In genomic region chr5:179131321-179131835, GRCh38 we compare ENCODE assay signal across 22 cellular contexts.
A peak's percentile ranks its signal among the peaks of the same experiment; 100 is the strongest.
DNase-seq lines count a peak whose midpoint lies in the region; ATAC-seq and TF ChIP-seq lines count a peak whose summit lies in the region.
"Had no signal": no experiment of that assay in that cellular context is flagged by ENCODE, and none has a peak within 500 bp of the region (broad histone marks: within the 10 kb centered on the region; RNA-seq: fewer than 3 reads in every experiment).

No MANE protein-coding gene starts in this region.

- no peaks in the 10 kb centered on the region for H3K79me2 ChIP-seq in osteoblast (ENCODE audit: insufficient read depth, low read length)

- H3K4me1 Mint-ChIP-seq in CD14-positive monocyte (no peaks in the 10 kb centered on the region), chondrocyte (ENCODE audit: low read depth) (no peaks in the 10 kb centered on the region)
- no peaks in the 10 kb centered on the region for H3K4me1 Mint-ChIP-seq in stimulated activated naive B cell treated with anti-CD40 and anti-IgM and Interleukin-4, amounts not matched to agents 10 μg/mL and 1 μg/mL and 100 μg/mL, for 72 hours
- H3K4me1 Mint-ChIP-seq: B cell; CD8-positive, alpha-beta memory T cell had no signal

- H3K4me3 Mint-ChIP-seq in CD14-positive monocyte (no peak overlapping the region), chondrocyte (ENCODE audit: unreplicated experiment) (no peak overlapping the region)
- H3K4me3 Mint-ChIP-seq in stimulated activated naive B cell treated with anti-CD40 and anti-IgM and Interleukin-4, amounts not matched to agents 10 μg/mL and 1 μg/mL and 100 μg/mL, for 72 hours: no peak overlapping the region
- H3K4me3 Mint-ChIP-seq: B cell; CD4-positive, alpha-beta T cell; CD8-positive, alpha-beta memory T cell had no signal

- no peaks in the 10 kb centered on the region for H3K27me3 ChIP-seq in osteoblast (ENCODE audit: insufficient read depth, low read length)
- H3K27me3 ChIP-seq: BLaER1 had no signal

- peaks cover 0 to 2% (median 2%) of the 10 kb centered on the region in 3 donors for H3K27me3 Mint-ChIP-seq in CD14-positive monocyte (ENCODE audit: low read depth in 3 of 3)
- no peaks in the 10 kb centered on the region for H3K27me3 Mint-ChIP-seq in chondrocyte (ENCODE audit: low read depth)
- peaks cover 0 to 6% of the 10 kb centered on the region in 2 donors for H3K27me3 Mint-ChIP-seq in stimulated activated naive B cell treated with anti-CD40 and anti-IgM and Interleukin-4, amounts not matched to agents 10 μg/mL and 1 μg/mL and 100 μg/mL, for 72 hours
- H3K27me3 Mint-ChIP-seq: B cell; CD4-positive, alpha-beta T cell had no signal

- no peak overlapping the region for H2AFZ ChIP-seq in osteoblast (ENCODE audit: low read length)
- H2AFZ ChIP-seq: GM23248 had no signal

- no peak overlapping the region for H3K27ac ChIP-seq in osteoblast (ENCODE audit: low read depth, low read length)
- H3K27ac ChIP-seq: 22Rv1, BLaER1, C4-2B, GM23248 had no signal

- H4K20me1 ChIP-seq in osteoblast (ENCODE audit: insufficient read depth, low read length): peaks cover 4% of the 10 kb centered on the region
- H4K20me1 ChIP-seq: BLaER1 had no signal

- TF ChIP-seq CTCF in CD14-positive monocyte (IDR thresholded peaks at IDR 0.05) (no peak), chondrocyte (IDR thresholded peaks at IDR 0.05) (no peak), osteoblast (IDR thresholded peaks at IDR 0.05; ENCODE audit: extremely low read depth, low read depth, low read length) (no peak)

- H3K4me1 ChIP-seq in osteoblast (ENCODE audit: insufficient read depth, low read length): no peaks in the 10 kb centered on the region
- H3K4me1 ChIP-seq: BLaER1 had no signal

- no peaks in the 10 kb centered on the region for H3K9me3 ChIP-seq in osteoblast (ENCODE audit: low read depth, low read length)
- H3K9me3 ChIP-seq: BLaER1 had no signal

- H3K27ac Mint-ChIP-seq in CD14-positive monocyte (no peak overlapping the region), chondrocyte (ENCODE audit: unreplicated experiment) (no peak overlapping the region)
- H3K27ac Mint-ChIP-seq in stimulated activated naive B cell treated with anti-CD40 and anti-IgM and Interleukin-4, amounts not matched to agents 10 μg/mL and 1 μg/mL and 100 μg/mL, for 72 hours: no peak overlapping the region
- H3K27ac Mint-ChIP-seq: B cell; CD4-positive, alpha-beta T cell; CD8-positive, alpha-beta memory T cell had no signal

- H3K9me3 Mint-ChIP-seq in CD14-positive monocyte (peaks cover 23 to 68% (median 55%) of the 10 kb centered on the region in 7 donors), chondrocyte (ENCODE audit: low read depth) (peaks cover 4% of the 10 kb centered on the region)
- peaks cover 0 to 5% of the 10 kb centered on the region in 2 donors for H3K9me3 Mint-ChIP-seq in stimulated activated naive B cell treated with anti-CD40 and anti-IgM and Interleukin-4, amounts not matched to agents 10 μg/mL and 1 μg/mL and 100 μg/mL, for 72 hours
- H3K9me3 Mint-ChIP-seq: CD4-positive, alpha-beta T cell had no signal

- H3K4me3 ChIP-seq in osteoblast (ENCODE audit: insufficient read depth, low read length): no peak overlapping the region
- H3K4me3 ChIP-seq: BLaER1, GM12878, GM23248 had no signal

- intact Hi-C loops in CD14-positive monocyte (cut with micrococcal nuclease) (no loop called here), head of caudate nucleus (cut with DNase I) (no loop called here)

- H3K4me2 ChIP-seq in osteoblast (ENCODE audit: insufficient read depth, low read length): no peak overlapping the region
- H3K4me2 ChIP-seq: BLaER1 had no signal

- peak; percentile 8 for DNase-seq in activated effector memory CD4-positive, alpha-beta T cell treated with anti-CD3 and anti-CD28 coated beads, Interleukin-2, amount 50 U/mL, for 16 hours
- no peak for DNase-seq in activated effector memory CD4-positive, alpha-beta T cell treated with Interleukin-2 at 50 U/mL for 16 hours
- DNase-seq in CD14-positive monocyte (ENCODE audit: low spot score) (peak; percentile 15), chondrocyte (ENCODE audit: low spot score) (peak; percentile 47), osteoblast (ENCODE audit: insufficient read length, low spot score, missing footprints) (peak; percentile 86), head of caudate nucleus (no peak)
- no peak for DNase-seq in stimulated activated naive B cell treated with anti-CD40 and anti-IgM and Interleukin-4, amounts not matched to agents 10 μg/mL and 1 μg/mL and 100 μg/mL, for 72 hours
- DNase-seq: CD4-positive, alpha-beta T cell; CD8-positive, alpha-beta memory T cell; DMS 273 treated with DMSO at 0.1 percent for 48 hours; DMS79; EL; GDM1; GM23248; H7; HCEC 1CT had no signal

- H3K36me3 Mint-ChIP-seq in CD14-positive monocyte (no peaks in the 10 kb centered on the region), chondrocyte (ENCODE audit: low read depth) (peaks cover 13% of the 10 kb centered on the region)
- no peaks in the 10 kb centered on the region for H3K36me3 Mint-ChIP-seq in stimulated activated naive B cell treated with anti-CD40 and anti-IgM and Interleukin-4, amounts not matched to agents 10 μg/mL and 1 μg/mL and 100 μg/mL, for 72 hours

- peaks cover 56% of the 10 kb centered on the region for H3K36me3 ChIP-seq in osteoblast (ENCODE audit: insufficient read depth, low read length)
- H3K36me3 ChIP-seq: BLaER1 had no signal

- no peak for ATAC-seq in HG03460 (IDR thresholded peaks at IDR 0.05; ENCODE audit: unreplicated experiment)
- no peak for ATAC-seq in stimulated activated naive B cell treated with anti-CD40 and anti-IgM and Interleukin-4, amounts not matched to agents 10 μg/mL and 1 μg/mL and 100 μg/mL, for 72 hours (replicated peaks)
- ATAC-seq: GM12878 had no signal

Comparison
In these comparisons a context has a peak if more than half of its experiments do, and no peak if none do; other contexts are left out.
1. DNase-seq: peak in activated effector memory CD4-positive, alpha-beta T cell treated with anti-CD3 and anti-CD28 coated beads, Interleukin-2, amount 50 U/mL, for 16 hours (single experiment), CD14-positive monocyte (single experiment), chondrocyte (single experiment) and osteoblast (single experiment); none in activated effector memory CD4-positive, alpha-beta T cell treated with Interleukin-2 at 50 U/mL for 16 hours (single experiment), head of caudate nucleus (0 of 42) and stimulated activated naive B cell treated with anti-CD40 and anti-IgM and Interleukin-4, amounts not matched to agents 10 μg/mL and 1 μg/mL and 100 μg/mL, for 72 hours (single experiment).